Comparison of ENCODE assay signal across 1 cellular context in the genomic region with DNA sequence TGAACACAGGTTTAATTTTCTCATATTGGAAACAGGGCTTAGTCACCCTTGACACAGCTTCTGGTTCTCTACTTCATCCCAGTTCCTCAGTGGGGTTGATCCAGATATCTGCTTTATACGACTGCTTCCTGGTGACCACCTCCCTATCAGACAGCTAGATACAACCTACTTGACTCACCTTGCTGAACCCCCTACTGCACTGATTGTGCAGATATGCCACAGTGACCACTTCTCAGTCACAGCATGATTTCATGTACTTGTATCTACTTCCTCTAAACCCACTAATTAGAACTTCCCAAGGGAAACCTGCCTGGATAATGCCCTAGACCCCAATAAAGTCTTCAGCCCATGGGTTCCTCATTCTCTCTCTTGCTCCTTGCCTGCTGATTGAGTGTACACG.
TF ChIP-seq lines count a peak whose summit lies in the region.

No MANE protein-coding gene starts in this region.

TF ChIP-seq in endothelial cell of umbilical vein, 7 proteins besides CTCF, POLR2A, EP300 and RAD21:
- TF ChIP-seq MYC (IDR thresholded peaks at IDR 0.05; ENCODE audit: low read depth, low read length), result no peak
- no peak for TF ChIP-seq JUN (IDR thresholded peaks at IDR 0.05; ENCODE audit: borderline replicate concordance, insufficient read depth, insufficient read length, low read depth)
- no peak for TF ChIP-seq EZH2 (IDR thresholded peaks at IDR 0.05; ENCODE audit: borderline replicate concordance, low read depth, low read length, severe bottlenecking)
- TF ChIP-seq FOS (IDR thresholded peaks at IDR 0.05; ENCODE audit: borderline replicate concordance, insufficient read depth, low read length), result no peak
- TF ChIP-seq, protein P1, sequence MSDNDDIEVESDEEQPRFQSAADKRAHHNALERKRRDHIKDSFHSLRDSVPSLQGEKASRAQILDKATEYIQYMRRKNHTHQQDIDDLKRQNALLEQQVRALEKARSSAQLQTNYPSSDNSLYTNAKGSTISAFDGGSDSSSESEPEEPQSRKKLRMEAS (IDR thresholded peaks at IDR 0.05; ENCODE audit: insufficient read depth, insufficient read length), result no peak
